In genomic region chr5:151051066-151051930, GRCh38 we compare ENCODE assay signal across 8 cellular contexts. TPM values are rescaled to one million over a fixed set of nuclear protein-coding genes. Genes with fewer than 3 reads are reported as not detected.
A peak's percentile ranks its signal among the peaks of the same experiment; 100 is the strongest.
DNase-seq lines count a peak whose midpoint lies in the region; ATAC-seq and TF ChIP-seq lines count a peak whose summit lies in the region.

No MANE protein-coding gene starts in this region.

- WGBS in testis, 2 donors, result 66 to 72% methylated on average over 5 to 6 of the region's 6 CpGs

- H3K4me1 ChIP-seq in BLaER1 (peaks cover 25% of the 10 kb centered on the region), testis (peaks cover 25% of the 10 kb centered on the region)

- H3K9ac ChIP-seq in BLaER1, result no peak overlapping the region

- H3K27me3 ChIP-seq in BLaER1 (no peaks in the 10 kb centered on the region), testis (no peaks in the 10 kb centered on the region)

- H3K4me2 ChIP-seq in BLaER1, result peak overlapping the region; percentile 75; the same call in 1 of the 2 replicates

- intact Hi-C loops in testis (cut with DNase I; ENCODE audit: low total_unique reads), result loop anchor here (2.0 kb wide), 1 partner anchor 66 kb away; no protein-coding TSS in a partner anchor

- TF ChIP-seq CTCF in fibroblast of villous mesenchyme (IDR thresholded peaks at IDR 0.05; ENCODE audit: insufficient read depth, low read depth, low read length) (peak; percentile 96), testis (IDR thresholded peaks at IDR 0.05) (peak; percentile 73 to 92 (median 86))

- H3K9me3 ChIP-seq in BLaER1 (no peaks in the 10 kb centered on the region), testis (no peaks in the 10 kb centered on the region)

- DNase-seq in RKO (ENCODE audit: low spot score) (peak; percentile 36), fibroblast of villous mesenchyme (ENCODE audit: low read depth) (peak; percentile 83), nucleus accumbens (lab: John Stamatoyannopoulos, UW) (peak in 44 of 56 donors; percentile 9 to 80 (median 34)), testis (peak; percentile 90)
- DNase-seq in activated T-helper 1 cell treated with anti-CD3 and anti-CD28 coated beads, Interleukin-2, amount 50 U/mL, for 16 hours (ENCODE audit: low read depth in 1 of 2, low spot score in 1 of 2), result peak; percentile 38 to 47

- H4K20me1 ChIP-seq in BLaER1, result peaks cover 60% of the 10 kb centered on the region; the same call in 1 of the 2 replicates

- ATAC-seq in GM19043 (IDR thresholded peaks at IDR 0.05; ENCODE audit: low read depth, unreplicated experiment) (peak; percentile 77), HG03432 (IDR thresholded peaks at IDR 0.05; ENCODE audit: unreplicated experiment) (peak; percentile 72)

- TF ChIP-seq POLR2A in testis (IDR thresholded peaks at IDR 0.05), result no peak

- H3K4me3 ChIP-seq in BLaER1 (no peak overlapping the region), fibroblast of villous mesenchyme (ENCODE audit: low read depth, low read length) (no peak overlapping the region), testis (no peak overlapping the region)

- H3K36me3 ChIP-seq in BLaER1 (peaks cover 89% of the 10 kb centered on the region), testis (ENCODE audit: low read depth, missing control alignments) (no peaks in the 10 kb centered on the region)

- H3K27ac ChIP-seq in BLaER1 (no peak overlapping the region), testis (peak overlapping the region; percentile 11 to 55)

RNA-seq across cellular contexts. Expression of gene TNIP1, which starts 29.5 kb away (rescaled TPM):
- total RNA-seq in fibroblast of villous mesenchyme (88.3 and 108 TPM in 2 replicates), testis (10 to 100 TPM; 48.4 to 58.3 TPM)
- 43.5 TPM for polyA plus RNA-seq in testis (ENCODE audit: insufficient read depth, low read depth, low replicate concordance)

RNA-seq across cellular contexts. Expression of gene GPX3, which starts 30.9 kb away (rescaled TPM):
- 3.5 and 3.9 TPM in 2 replicates for total RNA-seq in fibroblast of villous mesenchyme
- 100 to 1,000 TPM; 216 to 224 TPM for total RNA-seq in testis
- 119 TPM for polyA plus RNA-seq in testis (ENCODE audit: insufficient read depth, low read depth, low replicate concordance)

Comparison
In these comparisons a context has a peak if more than half of its experiments do, and no peak if none do; other contexts are left out.
1. DNase-seq: peak in every context shown above with its lines; median percentile 90 in testis; 83 in fibroblast of villous mesenchyme; 42 in activated T-helper 1 cell treated with anti-CD3 and anti-CD28 coated beads, Interleukin-2, amount 50 U/mL, for 16 hours; 36 in RKO; 34 in nucleus accumbens.
2. RNA of gene GPX3, which starts 30.9 kb away (total RNA-seq): 216 to 224 TPM in testis; 3.5 to 3.9 TPM in fibroblast of villous mesenchyme; every median in the first group is over 10 times any median in the second.